In the genomic region with DNA sequence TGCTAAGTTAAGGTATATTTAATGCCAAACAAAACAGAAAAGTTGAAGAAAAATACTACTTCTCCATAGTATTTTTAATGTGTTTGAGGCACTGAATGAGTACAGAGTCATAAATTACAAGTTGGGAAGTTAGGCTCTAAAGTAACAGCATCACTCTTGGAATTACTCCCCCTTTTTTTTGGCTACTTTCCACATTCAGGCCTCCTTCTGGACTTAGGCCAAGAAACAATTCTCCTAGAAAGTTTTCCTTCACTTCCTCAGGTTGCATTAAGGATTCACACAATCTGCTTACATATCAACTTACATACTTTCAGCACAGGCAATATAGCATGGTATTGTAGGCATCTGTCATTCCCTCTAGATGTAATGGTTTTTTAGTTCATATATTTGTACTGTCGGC, we compare ENCODE assay signal across 17 cellular contexts. TPM values are rescaled to one million over a fixed set of nuclear protein-coding genes. Genes with fewer than 3 reads are reported as not detected.
DNase-seq lines count a peak whose midpoint lies in the region; ATAC-seq and TF ChIP-seq lines count a peak whose summit lies in the region.
"Had no signal": no experiment of that assay in that cellular context is flagged by ENCODE, and none has a peak within 500 bp of the region (broad histone marks: within the 10 kb centered on the region; RNA-seq: fewer than 3 reads in every experiment).

No MANE protein-coding gene starts in this region.

- no peak overlapping the region for H3K9ac ChIP-seq in mesenchymal stem cell (ENCODE audit: low read length)

- H3K4me1 Mint-ChIP-seq in CD4-positive, alpha-beta memory T cell, result peaks cover 6 to 16% (median 10%) of the 10 kb centered on the region in 4 donors
- H3K4me1 Mint-ChIP-seq: H9 had no signal

- no peak overlapping the region for H3K23ac ChIP-seq in mesenchymal stem cell (ENCODE audit: low read length in 2 of 2)

- TF ChIP-seq RAD21 in Ishikawa (IDR thresholded peaks at IDR 0.05; ENCODE audit: low read depth), result no peak

- H2BK5ac ChIP-seq in mesenchymal stem cell (ENCODE audit: low read depth, low read length, poor library complexity, severe bottlenecking), result no peak overlapping the region

- CTCF ChIA-PET in CD4-positive, alpha-beta memory T cell (lab: Charles Lee; ENCODE audit: partially characterized antibody), result interaction anchor here (1.0 to 1.9 kb wide), 3 partner anchors 20 to 102 kb away, joined by 3 to 6 read pairs (median 3); a partner anchor contains a TSS

- no peak for DNase-seq in CD4-positive, alpha-beta memory T cell
- peak; percentile 35 for DNase-seq in astrocyte of the spinal cord (ENCODE audit: low read depth, low spot score)
- DNase-seq in mesenchymal stem cell, result peak; percentile 45
- no peak for DNase-seq in stomach
- DNase-seq: activated CD4-positive, CD25-positive, alpha-beta regulatory T cell; Calu3; dorsolateral prefrontal cortex; H9; MV-4-11; nucleus accumbens; sigmoid colon; stimulated activated CD4-positive, alpha-beta T cell treated with anti-CD3 and anti-CD28 coated beads, Interleukin-2, amount 100 ng/mL, for 48 hours had no signal

- no peak overlapping the region for H2AFZ ChIP-seq in mesenchymal stem cell (ENCODE audit: low read depth, low read length)

- no peak overlapping the region for H3K18ac ChIP-seq in mesenchymal stem cell (ENCODE audit: low read depth in 1 of 2, low read length in 2 of 2)

- no peak overlapping the region for H3K27ac ChIP-seq in CD4-positive, alpha-beta memory T cell (ENCODE audit: low read depth, low read length)
- H3K27ac ChIP-seq in mesenchymal stem cell (ENCODE audit: low read length, poor library complexity, severe bottlenecking) (peak overlapping the region; percentile 69), stomach (no peak overlapping the region)
- H3K27ac ChIP-seq: dorsolateral prefrontal cortex, esophagus muscularis mucosa, sigmoid colon had no signal

- no peak overlapping the region for H3K4me3 ChIP-seq in CD4-positive, alpha-beta memory T cell (ENCODE audit: low read length in 2 of 2)
- H3K4me3 ChIP-seq in astrocyte of the spinal cord (ENCODE audit: low read depth, low read length) (no peak overlapping the region), mesenchymal stem cell (ENCODE audit: insufficient read depth in 1 of 2, low read depth in 1 of 2, low read length in 2 of 2) (no peak overlapping the region), stomach (no peak overlapping the region)
- H3K4me3 ChIP-seq: dorsolateral prefrontal cortex, esophagus muscularis mucosa, sigmoid colon had no signal

- intact Hi-C loops in CD4-positive, alpha-beta memory T cell (cut with micrococcal nuclease), result loop anchor here (5.0 kb wide), 1 partner anchor 419 kb away; no protein-coding TSS in a partner anchor
- intact Hi-C loops in stomach (cut with DNase I; ENCODE audit: low total_unique reads), result no loop called here

- no peak overlapping the region for H2BK15ac ChIP-seq in mesenchymal stem cell (ENCODE audit: low read depth, poor library complexity, severe bottlenecking)

- POLR2A ChIA-PET in CD4-positive, alpha-beta memory T cell (lab: Charles Lee; ENCODE audit: partially characterized antibody), result interaction anchor here (0.6 kb wide), 1 partner anchor 42 kb away, joined by 3 read pairs; no protein-coding TSS in a partner anchor

- no peak overlapping the region for H4K91ac ChIP-seq in mesenchymal stem cell (ENCODE audit: low read length)

- TF ChIP-seq CTCF in astrocyte of the spinal cord (IDR thresholded peaks at IDR 0.05; ENCODE audit: low read depth, low read length), result no peak
- TF ChIP-seq CTCF in stomach (IDR thresholded peaks at IDR 0.05), result no peak

- ATAC-seq in GM21381 (IDR thresholded peaks at IDR 0.05; ENCODE audit: unreplicated experiment) (no peak), HG02885 (IDR thresholded peaks at IDR 0.05; ENCODE audit: poor library complexity, unreplicated experiment) (no peak), HG03354 (IDR thresholded peaks at IDR 0.05; ENCODE audit: poor library complexity, severe bottlenecking, unreplicated experiment) (no peak)

- no CpG with 5 or more reads among the region's 1 CpG for WGBS in mesenchymal stem cell
- whole genome bisulfite sequencing in stomach, 5 donors, result 63 to 83% (median 76%) methylated on average over 1 of the region's 1 CpG

- H3K27me3 Mint-ChIP-seq in CD4-positive, alpha-beta memory T cell, result no peaks in the 10 kb centered on the region

- H3K27me3 ChIP-seq in CD4-positive, alpha-beta memory T cell (ENCODE audit: insufficient read depth, low read length), result no peaks in the 10 kb centered on the region
- no peaks in the 10 kb centered on the region for H3K27me3 ChIP-seq in mesenchymal stem cell (ENCODE audit: control insufficient read depth in 1 of 2, insufficient read depth in 1 of 2, low read length in 2 of 2)
- no peaks in the 10 kb centered on the region for H3K27me3 ChIP-seq in stomach
- H3K27me3 ChIP-seq: dorsolateral prefrontal cortex, esophagus muscularis mucosa, sigmoid colon had no signal

- H3K79me1 ChIP-seq in mesenchymal stem cell (replicated peaks; ENCODE audit: low read length, poor library complexity, severe bottlenecking), result peaks cover 2% of the 10 kb centered on the region

- no peak overlapping the region for H2AK5ac ChIP-seq in mesenchymal stem cell (ENCODE audit: low read length, severe bottlenecking)

- no peak overlapping the region for H3K4me2 ChIP-seq in mesenchymal stem cell (ENCODE audit: low read length, poor library complexity, severe bottlenecking)

- H3K9me3 Mint-ChIP-seq in CD4-positive, alpha-beta memory T cell, result no peaks in the 10 kb centered on the region
- H3K9me3 Mint-ChIP-seq: H9 had no signal

- in situ Hi-C loops in astrocyte of the spinal cord (cut with HindIII; ENCODE audit: low sequenced_read_pairs), result no loop called here

- peaks cover 43 to 51% of the 10 kb centered on the region in 2 donors for H3K36me3 Mint-ChIP-seq in CD4-positive, alpha-beta memory T cell

- no peak overlapping the region for H4K8ac ChIP-seq in mesenchymal stem cell (ENCODE audit: low read length)

- H3K14ac ChIP-seq in mesenchymal stem cell (ENCODE audit: low read length in 2 of 2), result no peak overlapping the region

- H2BK12ac ChIP-seq in mesenchymal stem cell (ENCODE audit: low read length in 2 of 2), result no peak overlapping the region

- no peak overlapping the region for H2BK120ac ChIP-seq in mesenchymal stem cell (ENCODE audit: low read depth, low read length)

- TF ChIP-seq POLR2A in stomach (IDR thresholded peaks at IDR 0.05), result no peak

- H3K9me3 ChIP-seq in CD4-positive, alpha-beta memory T cell (ENCODE audit: control insufficient read depth in 1 of 2, low read length in 2 of 2), result no peaks in the 10 kb centered on the region
- H3K9me3 ChIP-seq in mesenchymal stem cell (ENCODE audit: control insufficient read depth, low read length) (no peaks in the 10 kb centered on the region), stomach (no peaks in the 10 kb centered on the region)
- H3K9me3 ChIP-seq: esophagus muscularis mucosa, sigmoid colon had no signal

- H3K4me3 Mint-ChIP-seq in CD4-positive, alpha-beta memory T cell, result peak overlapping the region in 1 of 8 donors; percentile 19
- H3K4me3 Mint-ChIP-seq: H9 had no signal

- peaks cover 10% of the 10 kb centered on the region for H3K4me1 ChIP-seq in CD4-positive, alpha-beta memory T cell (ENCODE audit: insufficient read depth, low read length)
- peaks cover 8% of the 10 kb centered on the region for H3K4me1 ChIP-seq in mesenchymal stem cell (ENCODE audit: control insufficient read depth, insufficient read depth, low read depth, low read length)
- peaks cover 0 to 7% (median 3%) of the 10 kb centered on the region in 4 donors for H3K4me1 ChIP-seq in stomach

- peak overlapping the region in 5 of 7 donors; percentile 37 to 70 (median 42) for H3K27ac Mint-ChIP-seq in CD4-positive, alpha-beta memory T cell
- H3K27ac Mint-ChIP-seq: H9 had no signal

- H3K4ac ChIP-seq in mesenchymal stem cell (ENCODE audit: low read depth in 1 of 2, low read length in 2 of 2), result no peak overlapping the region

- TF ChIP-seq EP300 in Ishikawa (IDR thresholded peaks at IDR 0.05; ENCODE audit: borderline replicate concordance), result no peak
- no peak for TF ChIP-seq EP300 in stomach (IDR thresholded peaks at IDR 0.05)

- peaks cover 5% of the 10 kb centered on the region for H3K36me3 ChIP-seq in CD4-positive, alpha-beta memory T cell (ENCODE audit: insufficient read depth, low read length)
- H3K36me3 ChIP-seq in mesenchymal stem cell (ENCODE audit: control insufficient read depth in 1 of 2, insufficient read depth in 2 of 2, low read depth in 1 of 2, low read length in 2 of 2) (peaks cover 3 to 63% of the 10 kb centered on the region in 2 experiments), stomach (peaks cover 18 to 82% (median 77%) of the 10 kb centered on the region in 4 donors)

TF ChIP-seq in Ishikawa, 13 proteins besides CTCF, POLR2A, EP300 and RAD21:
- TF ChIP-seq NFIC (IDR thresholded peaks at IDR 0.05) (peak; percentile 74; the same call in 1 of the 2 replicates), TAF1 (IDR thresholded peaks at IDR 0.05; ENCODE audit: low read depth) (no peak), YY1 (IDR thresholded peaks at IDR 0.05; ENCODE audit: low read depth) (no peak), TEAD4 (IDR thresholded peaks at IDR 0.05) (no peak)
TF ChIP-seq in Ishikawa: peak in this region for 1.

RNA-seq across cellular contexts. Expression of a gene that starts 52.1 kb away (rescaled TPM):
- 10 to 100 TPM; 61.8 to 74.8 TPM for total RNA-seq in CD4-positive, alpha-beta memory T cell
- polyA plus RNA-seq in CD4-positive, alpha-beta memory T cell, result 10 to 100 TPM; 23.4 to 28.9 TPM
- 98.0 TPM for polyA plus RNA-seq in mesenchymal stem cell (2013, experiment 1 of 2)
- 99.5 TPM for polyA plus RNA-seq in mesenchymal stem cell (2013, experiment 2 of 2)
- total RNA-seq in stomach, result 100 to 1,000 TPM in 4 of 5 donors, 10 to 100 TPM in 1; 21.6 to 365 (median 206) TPM
- polyA plus RNA-seq in stomach, result 10 to 100 TPM; 23.2 to 48.0 (median 27.8) TPM

Comparison
In these comparisons a context has a peak if more than half of its experiments do, and no peak if none do; other contexts are left out.
1. DNase-seq: peak in astrocyte of the spinal cord (single experiment) and mesenchymal stem cell (single experiment); none in CD4-positive, alpha-beta memory T cell (0 of 5) and stomach (single experiment).